ENCODE assay signal across 1 cellular context in genomic region chr5:25763781-25764180, GRCh38.
TF ChIP-seq lines count a peak whose summit lies in the region.

No MANE protein-coding gene starts in this region.

TF ChIP-seq in A549, 52 proteins besides CTCF, POLR2A, EP300 and RAD21 (continued from another document):
- no peak for TF ChIP-seq REST (IDR thresholded peaks at IDR 0.05)
- TF ChIP-seq ELK1 (IDR thresholded peaks at IDR 0.05; ENCODE audit: low read depth, low read length): no peak
- no peak for TF ChIP-seq TP53 (CRISPR knock-in tag; IDR thresholded peaks at IDR 0.05)
- TF ChIP-seq CBX8 (IDR thresholded peaks at IDR 0.05): no peak
- TF ChIP-seq FOSL2 (IDR thresholded peaks at IDR 0.05): no peak
- no peak for TF ChIP-seq FOSL2 (CRISPR knock-in tag; IDR thresholded peaks at IDR 0.05)
- no peak for TF ChIP-seq TFCP2L1 (CRISPR knock-in tag; IDR thresholded peaks at IDR 0.05)
- TF ChIP-seq JUNB (IDR thresholded peaks at IDR 0.05): no peak
- no peak for TF ChIP-seq CEBPB (IDR thresholded peaks at IDR 0.05)
- TF ChIP-seq MAFK (IDR thresholded peaks at IDR 0.05; ENCODE audit: partially characterized antibody): no peak
- no peak for TF ChIP-seq PHF8 (IDR thresholded peaks at IDR 0.05; ENCODE audit: borderline replicate concordance, low read depth)
- no peak for TF ChIP-seq SREBF2 (IDR thresholded peaks at IDR 0.05)
- TF ChIP-seq EHMT2 (IDR thresholded peaks at IDR 0.05; ENCODE audit: low read depth): no peak
- TF ChIP-seq CHD2 (IDR thresholded peaks at IDR 0.05; ENCODE audit: low read length, partially characterized antibody): no peak
- no peak for TF ChIP-seq GATA3 (IDR thresholded peaks at IDR 0.05; ENCODE audit: borderline replicate concordance)
- no peak for TF ChIP-seq ESRRA (IDR thresholded peaks at IDR 0.05; ENCODE audit: borderline replicate concordance, low read length)
TF ChIP-seq in A549: peak in this region for 0.
